In the genomic region with DNA sequence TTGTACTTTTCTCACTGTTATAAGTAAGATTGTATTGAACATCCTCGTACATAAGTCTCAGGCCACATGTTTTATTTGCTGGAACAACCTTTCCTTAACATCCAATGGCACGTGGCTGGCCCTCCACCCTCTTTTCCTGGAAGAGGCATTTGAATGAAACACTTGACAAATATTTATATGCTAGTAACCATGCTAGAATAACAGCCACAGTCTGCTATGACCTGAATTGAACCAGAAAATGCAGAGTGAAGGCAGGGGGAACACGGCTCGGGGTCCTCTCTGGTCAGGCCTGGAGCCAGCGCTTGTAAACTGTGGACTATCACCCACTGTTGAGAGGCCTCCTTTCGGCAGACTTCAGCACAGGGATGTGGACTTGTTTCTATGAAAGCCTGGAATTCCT, we compare ENCODE assay signal across 1 cellular context.
TF ChIP-seq lines count a peak whose summit lies in the region.

No MANE protein-coding gene starts in this region.

TF ChIP-seq in WTC11, 78 proteins besides CTCF, POLR2A, EP300 and RAD21 (continued from another document):
- TF ChIP-seq, protein P1, sequence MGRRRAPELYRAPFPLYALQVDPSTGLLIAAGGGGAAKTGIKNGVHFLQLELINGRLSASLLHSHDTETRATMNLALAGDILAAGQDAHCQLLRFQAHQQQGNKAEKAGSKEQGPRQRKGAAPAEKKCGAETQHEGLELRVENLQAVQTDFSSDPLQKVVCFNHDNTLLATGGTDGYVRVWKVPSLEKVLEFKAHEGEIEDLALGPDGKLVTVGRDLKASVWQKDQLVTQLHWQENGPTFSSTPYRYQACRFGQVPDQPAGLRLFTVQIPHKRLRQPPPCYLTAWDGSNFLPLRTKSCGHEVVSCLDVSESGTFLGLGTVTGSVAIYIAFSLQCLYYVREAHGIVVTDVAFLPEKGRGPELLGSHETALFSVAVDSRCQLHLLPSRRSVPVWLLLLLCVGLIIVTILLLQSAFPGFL (CRISPR knock-in tag; IDR thresholded peaks at IDR 0.05; ENCODE audit: borderline replicate concordance): no peak
- TF ChIP-seq ZNF263 (CRISPR knock-in tag; IDR thresholded peaks at IDR 0.05; ENCODE audit: low read depth) (no peak), MYBL2 (CRISPR knock-in tag; IDR thresholded peaks at IDR 0.05) (no peak), GABPB1 (CRISPR knock-in tag; IDR thresholded peaks at IDR 0.05) (no peak), NR3C1 (CRISPR knock-in tag; conservative IDR thresholded peaks at IDR 0.05; ENCODE audit: low read depth) (no peak), JAZF1 (CRISPR knock-in tag; IDR thresholded peaks at IDR 0.05) (no peak), HMGA2 (CRISPR knock-in tag; IDR thresholded peaks at IDR 0.05) (no peak)
- TF ChIP-seq, protein P2, sequence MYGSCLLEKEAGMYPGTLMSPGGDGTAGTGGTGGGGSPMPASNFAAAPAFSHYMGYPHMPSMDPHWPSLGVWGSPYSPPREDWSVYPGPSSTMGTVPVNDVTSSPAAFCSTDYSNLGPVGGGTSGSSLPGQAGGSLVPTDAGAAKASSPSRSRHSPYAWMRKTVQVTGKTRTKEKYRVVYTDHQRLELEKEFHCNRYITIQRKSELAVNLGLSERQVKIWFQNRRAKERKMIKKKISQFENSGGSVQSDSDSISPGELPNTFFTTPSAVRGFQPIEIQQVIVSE (CRISPR knock-in tag; IDR thresholded peaks at IDR 0.05; ENCODE audit: borderline replicate concordance): no peak
